Comparison of ENCODE assay signal across 16 cellular contexts in genomic region chr11:96167233-96167632, GRCh38.
DNase-seq lines count a peak whose midpoint lies in the region; ATAC-seq and TF ChIP-seq lines count a peak whose summit lies in the region.
"Had no signal": no experiment of that assay in that cellular context is flagged by ENCODE, and none has a peak within 500 bp of the region (broad histone marks: within the 10 kb centered on the region; RNA-seq: fewer than 3 reads in every experiment).

No MANE protein-coding gene starts in this region.

- H3K27ac Mint-ChIP-seq in activated T-cell treated with anti-CD3 and anti-CD28 coated beads, Interleukin-2, amount 50 U/mL, for 24 hours: peak overlapping the region; percentile 60
- H3K27ac Mint-ChIP-seq in HFFc6: peak overlapping the region; percentile 96
- peak overlapping the region; percentile 17 for H3K27ac Mint-ChIP-seq in dendritic cell treated with granulocyte-macrophage colony-stimulating factor and Interleukin-4, amounts not matched to agents 40 ng/mL and 50 ng/mL, for 4 days

- no peaks in the 10 kb centered on the region for H3K9me3 Mint-ChIP-seq in activated T-cell treated with anti-CD3 and anti-CD28 coated beads, Interleukin-2, amount 50 U/mL, for 24 hours
- H3K9me3 Mint-ChIP-seq in activated T-cell treated with anti-CD3 and anti-CD28 coated beads, Interleukin-2, amount 50 U/mL, for 4 hours: no peaks in the 10 kb centered on the region
- H3K9me3 Mint-ChIP-seq in HFFc6: no peaks in the 10 kb centered on the region
- H3K9me3 Mint-ChIP-seq in dendritic cell treated with granulocyte-macrophage colony-stimulating factor and Interleukin-4, amounts not matched to agents 40 ng/mL and 50 ng/mL, for 4 days: no peaks in the 10 kb centered on the region

- intact Hi-C loops in dendritic cell treated with granulocyte-macrophage colony-stimulating factor and Interleukin-4, amounts not matched to agents 40 ng/mL and 50 ng/mL, for 4 days (cut with micrococcal nuclease): no loop called here
- intact Hi-C loops in psoas muscle (cut with DNase I): no loop called here

- peaks cover 41% of the 10 kb centered on the region for H3K36me3 Mint-ChIP-seq in activated T-cell treated with anti-CD3 and anti-CD28 coated beads, Interleukin-2, amount 50 U/mL, for 24 hours (ENCODE audit: low read depth)
- H3K36me3 Mint-ChIP-seq in activated T-cell treated with anti-CD3 and anti-CD28 coated beads, Interleukin-2, amount 50 U/mL, for 4 hours (ENCODE audit: insufficient read depth): peaks cover 33% of the 10 kb centered on the region
- peaks cover 18% of the 10 kb centered on the region for H3K36me3 Mint-ChIP-seq in HFFc6 (ENCODE audit: low read depth)
- H3K36me3 Mint-ChIP-seq in dendritic cell treated with granulocyte-macrophage colony-stimulating factor and Interleukin-4, amounts not matched to agents 40 ng/mL and 50 ng/mL, for 4 days (ENCODE audit: low read depth): no peaks in the 10 kb centered on the region

- peak overlapping the region; percentile 77 for H3K4me2 ChIP-seq in smooth muscle cell

- no peaks in the 10 kb centered on the region for H3K27me3 Mint-ChIP-seq in activated T-cell treated with anti-CD3 and anti-CD28 coated beads, Interleukin-2, amount 50 U/mL, for 24 hours
- no peaks in the 10 kb centered on the region for H3K27me3 Mint-ChIP-seq in activated T-cell treated with anti-CD3 and anti-CD28 coated beads, Interleukin-2, amount 50 U/mL, for 4 hours (ENCODE audit: low read depth)
- H3K27me3 Mint-ChIP-seq in HFFc6 (ENCODE audit: insufficient read depth): peaks cover 3% of the 10 kb centered on the region
- H3K27me3 Mint-ChIP-seq in dendritic cell treated with granulocyte-macrophage colony-stimulating factor and Interleukin-4, amounts not matched to agents 40 ng/mL and 50 ng/mL, for 4 days: no peaks in the 10 kb centered on the region

- no peak for DNase-seq in activated T-cell treated with anti-CD3 and anti-CD28 coated beads, Interleukin-2, amount 50 U/mL, for 24 hours
- DNase-seq in activated T-cell treated with anti-CD3 and anti-CD28 coated beads, Interleukin-2, amount 50 U/mL, for 4 hours: no peak
- DNase-seq in HFFc6: no peak
- no peak for DNase-seq in smooth muscle cell (lab: John Stamatoyannopoulos, UW; ENCODE audit: unreplicated experiment)
- DNase-seq in psoas muscle: no peak
- DNase-seq in epidermal melanocyte (ENCODE audit: insufficient read length, low spot score): no peak
- DNase-seq: head of caudate nucleus; midbrain; NCI-H1105; NCI-H774; stimulated activated CD4-positive, alpha-beta T cell treated with anti-CD3 and anti-CD28 coated beads, Interleukin-4, amount 100 ng/mL, for 24 hours; stimulated activated CD8-positive, alpha-beta memory T cell treated with anti-CD3 and anti-CD28 coated beads, Interleukin-4, amount 100 ng/mL, for 48 hours; SW 1271 had no signal

- peaks cover 33% of the 10 kb centered on the region for H3K4me1 ChIP-seq in smooth muscle cell (ENCODE audit: low read depth)
- peaks cover 4% of the 10 kb centered on the region for H3K4me1 ChIP-seq in psoas muscle

- no peaks in the 10 kb centered on the region for H4K20me1 ChIP-seq in smooth muscle cell (ENCODE audit: low read depth)

- H3K27me3 ChIP-seq in smooth muscle cell (ENCODE audit: low read depth) (no peaks in the 10 kb centered on the region), psoas muscle (ENCODE audit: insufficient read depth in 3 of 3, low read length in 2 of 3) (no peaks in the 10 kb centered on the region)
- H3K27me3 ChIP-seq: tibial nerve had no signal

- H3K4me3 ChIP-seq in smooth muscle cell (no peak overlapping the region), psoas muscle (no peak overlapping the region)
- H3K4me3 ChIP-seq: tibial nerve had no signal

- no peak for TF ChIP-seq CTCF in HFFc6 (IDR thresholded peaks at IDR 0.05)
- no peak for TF ChIP-seq CTCF in smooth muscle cell (IDR thresholded peaks at IDR 0.05; ENCODE audit: borderline replicate concordance, insufficient read depth, poor library complexity, severe bottlenecking)
- TF ChIP-seq CTCF in psoas muscle (IDR thresholded peaks at IDR 0.05): no peak

- H3K9me3 ChIP-seq in smooth muscle cell (replicated peaks; ENCODE audit: low read depth) (no peaks in the 10 kb centered on the region), psoas muscle (no peaks in the 10 kb centered on the region)
- H3K9me3 ChIP-seq: tibial nerve had no signal

- peak overlapping the region; percentile 54 for H3K9ac ChIP-seq in smooth muscle cell (ENCODE audit: low read depth)

- peaks cover 79% of the 10 kb centered on the region for H3K4me1 Mint-ChIP-seq in activated T-cell treated with anti-CD3 and anti-CD28 coated beads, Interleukin-2, amount 50 U/mL, for 24 hours (ENCODE audit: low read depth)
- peaks cover 62% of the 10 kb centered on the region for H3K4me1 Mint-ChIP-seq in activated T-cell treated with anti-CD3 and anti-CD28 coated beads, Interleukin-2, amount 50 U/mL, for 4 hours (ENCODE audit: low read depth)
- H3K4me1 Mint-ChIP-seq in HFFc6 (ENCODE audit: low read depth): peaks cover 91% of the 10 kb centered on the region
- peaks cover 31% of the 10 kb centered on the region for H3K4me1 Mint-ChIP-seq in dendritic cell treated with granulocyte-macrophage colony-stimulating factor and Interleukin-4, amounts not matched to agents 40 ng/mL and 50 ng/mL, for 4 days (ENCODE audit: low read depth)

- H2AFZ ChIP-seq in smooth muscle cell (ENCODE audit: low read depth): no peak overlapping the region

- H3F3A ChIP-seq in smooth muscle cell (ENCODE audit: low read depth): peaks cover 36% of the 10 kb centered on the region

- peaks cover 69% of the 10 kb centered on the region for H3K79me2 ChIP-seq in smooth muscle cell (ENCODE audit: low read depth)

- no peak overlapping the region for H3K4me3 Mint-ChIP-seq in activated T-cell treated with anti-CD3 and anti-CD28 coated beads, Interleukin-2, amount 50 U/mL, for 24 hours
- H3K4me3 Mint-ChIP-seq in activated T-cell treated with anti-CD3 and anti-CD28 coated beads, Interleukin-2, amount 50 U/mL, for 4 hours: no peak overlapping the region
- no peak overlapping the region; the same call in 1 of the 2 replicates for H3K4me3 Mint-ChIP-seq in HFFc6
- H3K4me3 Mint-ChIP-seq in dendritic cell treated with granulocyte-macrophage colony-stimulating factor and Interleukin-4, amounts not matched to agents 40 ng/mL and 50 ng/mL, for 4 days: no peak overlapping the region

- H3K27ac ChIP-seq in smooth muscle cell (ENCODE audit: low read depth) (peak overlapping the region; percentile 96), psoas muscle (no peak overlapping the region)

- WGBS in smooth muscle cell (ENCODE audit: low lambda C conversion rate): 49% methylated on average over 2 of the region's 2 CpGs
- 87 to 97% (median 88%) methylated on average over 2 of the region's 2 CpGs for WGBS in psoas muscle, 3 donors

- H3K36me3 ChIP-seq in smooth muscle cell (ENCODE audit: low read depth) (no peaks in the 10 kb centered on the region), psoas muscle (ENCODE audit: insufficient read depth in 1 of 2, low read depth in 1 of 2) (no peaks in the 10 kb centered on the region)
- H3K36me3 ChIP-seq: tibial nerve had no signal

- ATAC-seq in activated T-cell treated with anti-CD3 and anti-CD28 coated beads, Interleukin-2, amount 50 U/mL, for 4 hours: no peak
- ATAC-seq in psoas muscle: no peak
- no peak for ATAC-seq in GM19351 (IDR thresholded peaks at IDR 0.05; ENCODE audit: unreplicated experiment)

Comparison
In these comparisons a context has a peak if more than half of its experiments do, and no peak if none do; other contexts are left out.
1. H3K27ac Mint-ChIP-seq: peak in every context shown above with its lines; median percentile 96 in HFFc6; 60 in activated T-cell treated with anti-CD3 and anti-CD28 coated beads, Interleukin-2, amount 50 U/mL, for 24 hours; 17 in dendritic cell treated with granulocyte-macrophage colony-stimulating factor and Interleukin-4, amounts not matched to agents 40 ng/mL and 50 ng/mL, for 4 days.